ENCODE assay signal across 10 cellular contexts in the genomic region with DNA sequence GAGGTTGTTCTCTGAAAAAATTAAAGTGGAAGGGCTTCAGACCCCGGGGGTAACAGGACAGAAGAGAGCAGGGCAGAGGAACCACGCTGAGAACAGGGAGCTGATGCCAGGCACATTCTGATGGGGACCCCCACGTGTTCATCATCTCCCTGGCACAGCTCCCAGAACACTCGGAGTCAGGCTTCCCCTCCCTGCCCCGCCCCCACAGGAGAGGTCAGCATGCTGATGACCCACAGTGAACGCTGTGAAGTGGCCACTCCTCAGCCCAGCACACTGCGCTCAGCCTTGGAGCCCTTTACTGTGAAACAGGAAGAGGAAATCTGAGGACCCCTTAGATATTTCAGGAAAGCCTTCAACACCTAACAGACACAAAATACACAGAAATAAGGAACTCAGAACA. TPM values are rescaled to one million over a fixed set of nuclear protein-coding genes. Genes with fewer than 3 reads are reported as not detected.
DNase-seq lines count a peak whose midpoint lies in the region; ATAC-seq, FAIRE-seq and TF ChIP-seq lines count a peak whose summit lies in the region.
"Had no signal": no experiment of that assay in that cellular context is flagged by ENCODE, and none has a peak within 500 bp of the region (broad histone marks: within the 10 kb centered on the region; RNA-seq: fewer than 3 reads in every experiment).

No MANE protein-coding gene starts in this region.

- no peak for TF ChIP-seq POLR2A in H54 (IDR thresholded peaks at IDR 0.05; ENCODE audit: low read depth, low read length)

- H3K4me3 ChIP-seq in adipocyte (ENCODE audit: low read length), result no peak overlapping the region

- no peak overlapping the region for H3K27ac Mint-ChIP-seq in mesothelial cell of epicardium
- H3K27ac Mint-ChIP-seq: stimulated activated naive B cell treated with anti-CD40 and anti-IgM and Interleukin-4, amounts not matched to agents 10 μg/mL and 1 μg/mL and 100 μg/mL, for 72 hours had no signal

- peaks cover 38% of the 10 kb centered on the region for H3K4me1 ChIP-seq in adipocyte (ENCODE audit: control insufficient read depth, insufficient read depth, low read length)

- peak overlapping the region; percentile 31 for H3K9ac ChIP-seq in adipocyte (ENCODE audit: low read length)

- no peaks in the 10 kb centered on the region for H3K9me3 Mint-ChIP-seq in mesothelial cell of epicardium
- H3K9me3 Mint-ChIP-seq: stimulated activated naive B cell treated with anti-CD40 and anti-IgM and Interleukin-4, amounts not matched to agents 10 μg/mL and 1 μg/mL and 100 μg/mL, for 72 hours had no signal

- H3K4me1 Mint-ChIP-seq in mesothelial cell of epicardium, result no peaks in the 10 kb centered on the region

- no peak for FAIRE-seq in H54 (lab: Jason Lieb, UNC)

- TF ChIP-seq CTCF in mesothelial cell of epicardium (IDR thresholded peaks at IDR 0.05; ENCODE audit: unreplicated experiment), result no peak

- H3K36me3 Mint-ChIP-seq in mesothelial cell of epicardium, result no peaks in the 10 kb centered on the region

- no peak overlapping the region for H3K4me3 Mint-ChIP-seq in mesothelial cell of epicardium
- H3K4me3 Mint-ChIP-seq: stimulated activated naive B cell treated with anti-CD40 and anti-IgM and Interleukin-4, amounts not matched to agents 10 μg/mL and 1 μg/mL and 100 μg/mL, for 72 hours had no signal

- no peaks in the 10 kb centered on the region for H3K27me3 Mint-ChIP-seq in mesothelial cell of epicardium (ENCODE audit: low read depth)
- H3K27me3 Mint-ChIP-seq: stimulated activated naive B cell treated with anti-CD40 and anti-IgM and Interleukin-4, amounts not matched to agents 10 μg/mL and 1 μg/mL and 100 μg/mL, for 72 hours had no signal

- H3K36me3 ChIP-seq in adipocyte (ENCODE audit: control insufficient read depth, insufficient read depth, low read length, severe bottlenecking), result peaks cover 15% of the 10 kb centered on the region

- peak; percentile 48 for DNase-seq in NCI-H345 (lab: John Stamatoyannopoulos, UW)
- no peak for DNase-seq in NCI-H345 treated with DMSO at 0.1 percent for 48 hours (lab: John Stamatoyannopoulos, UW; ENCODE audit: unreplicated experiment)
- DNase-seq in adipocyte (ENCODE audit: low read depth), result no peak
- peak in 44 of 51 donors; percentile 15 to 91 (median 71) for DNase-seq in hypothalamus (lab: John Stamatoyannopoulos, UW)
- DNase-seq in superior temporal gyrus (ENCODE audit: extremely low spot score), result peak; percentile 86
- DNase-seq in mesothelial cell of epicardium (ENCODE audit: low spot score in 2 of 2, unreplicated experiment in 2 of 2), result no peak
- no peak for DNase-seq in H54 (ENCODE audit: insufficient read length, low spot score)
- DNase-seq: NCI-H1930; stimulated activated naive B cell treated with anti-CD40 and anti-IgM and Interleukin-4, amounts not matched to agents 10 μg/mL and 1 μg/mL and 100 μg/mL, for 72 hours had no signal

- no peaks in the 10 kb centered on the region for H3K27me3 ChIP-seq in adipocyte (replicated peaks; ENCODE audit: control insufficient read depth, insufficient read depth, low read length)

- H3K9me3 ChIP-seq in adipocyte (ENCODE audit: control insufficient read depth, low read length), result peaks cover 2% of the 10 kb centered on the region

- ATAC-seq in GM21526 (IDR thresholded peaks at IDR 0.05; ENCODE audit: low FRiP score, unreplicated experiment), result no peak
- ATAC-seq: stimulated activated naive B cell treated with anti-CD40 and anti-IgM and Interleukin-4, amounts not matched to agents 10 μg/mL and 1 μg/mL and 100 μg/mL, for 72 hours had no signal

RNA-seq across cellular contexts. Expression of gene RETREG1, which starts 16.4 kb away (rescaled TPM):
- total RNA-seq in mesothelial cell of epicardium, result 7.8 to 9.2 TPM (median 8.3 TPM) in 3 replicates

Comparison
In these comparisons a context has a peak if more than half of its experiments do, and no peak if none do; other contexts are left out.
1. DNase-seq: peak in NCI-H345 (single experiment), hypothalamus (44 of 51) and superior temporal gyrus (single experiment); none in NCI-H345 treated with DMSO at 0.1 percent for 48 hours (single experiment), adipocyte (single experiment), mesothelial cell of epicardium (0 of 2) and H54 (single experiment).